ENCODE assay signal across 26 cellular contexts in genomic region chrX:12469296-12469695, GRCh38.
A peak's percentile ranks its signal among the peaks of the same experiment; 100 is the strongest.
DNase-seq lines count a peak whose midpoint lies in the region; ATAC-seq, FAIRE-seq and TF ChIP-seq lines count a peak whose summit lies in the region.
"Had no signal": no experiment of that assay in that cellular context is flagged by ENCODE, and none has a peak within 500 bp of the region (broad histone marks: within the 10 kb centered on the region; RNA-seq: fewer than 3 reads in every experiment).

No MANE protein-coding gene starts in this region.

- CTCF ChIA-PET in OCI-LY7 (lab: Charles Lee; ENCODE audit: unreplicated experiment): no interaction called here

- POLR2A ChIA-PET in OCI-LY7 (lab: Charles Lee): no interaction called here

- H3K4me3 Mint-ChIP-seq in astrocyte (ENCODE audit: unreplicated experiment): no peak overlapping the region
- no peak overlapping the region for H3K4me3 Mint-ChIP-seq in stimulated activated effector memory CD8-positive, alpha-beta T cell treated with anti-CD3 and anti-CD28 coated beads, Interleukin-12 subunit alpha, Interleukin-12 subunit beta, amount 100 ng/mL, for 72 hours
- H3K4me3 Mint-ChIP-seq: CD14-positive monocyte, GM23338 had no signal

- no peaks in the 10 kb centered on the region for H3K4me1 Mint-ChIP-seq in astrocyte (ENCODE audit: low read depth, unreplicated experiment)
- H3K4me1 Mint-ChIP-seq in stimulated activated effector memory CD8-positive, alpha-beta T cell treated with anti-CD3 and anti-CD28 coated beads, Interleukin-12 subunit alpha, Interleukin-12 subunit beta, amount 100 ng/mL, for 72 hours: no peaks in the 10 kb centered on the region
- H3K4me1 Mint-ChIP-seq: CD14-positive monocyte, GM23338 had no signal

- H3K36me3 ChIP-seq in MG63 (no peaks in the 10 kb centered on the region), astrocyte (ENCODE audit: insufficient read depth, low read length) (no peaks in the 10 kb centered on the region), OCI-LY7 (ENCODE audit: insufficient read depth, low read length) (no peaks in the 10 kb centered on the region)
- H3K36me3 ChIP-seq: SJSA1 had no signal

- H3K9me3 Mint-ChIP-seq in astrocyte (ENCODE audit: unreplicated experiment): no peaks in the 10 kb centered on the region
- no peaks in the 10 kb centered on the region for H3K9me3 Mint-ChIP-seq in stimulated activated effector memory CD8-positive, alpha-beta T cell treated with anti-CD3 and anti-CD28 coated beads, Interleukin-12 subunit alpha, Interleukin-12 subunit beta, amount 100 ng/mL, for 72 hours
- H3K9me3 Mint-ChIP-seq: GM23338 had no signal

- H3K27ac ChIP-seq in astrocyte (ENCODE audit: low read depth, low read length) (no peak overlapping the region), OCI-LY7 (ENCODE audit: low read depth, low read length, poor library complexity, severe bottlenecking) (no peak overlapping the region)
- H3K27ac ChIP-seq: SJSA1 had no signal

- no peak for ATAC-seq in stimulated activated effector memory CD8-positive, alpha-beta T cell treated with anti-CD3 and anti-CD28 coated beads, Interleukin-12 subunit alpha, Interleukin-12 subunit beta, amount 100 ng/mL, for 72 hours
- ATAC-seq: GM23338 had no signal

- intact Hi-C loops in OCI-LY7 (cut with micrococcal nuclease; ENCODE audit: unreplicated experiment): no loop called here
- intact Hi-C loops in posterior vena cava (cut with DNase I): no loop called here

- H4K20me1 ChIP-seq in astrocyte (ENCODE audit: insufficient read depth, low read length) (no peaks in the 10 kb centered on the region), OCI-LY7 (ENCODE audit: insufficient read depth, low read length) (no peaks in the 10 kb centered on the region)

- H3K27me3 ChIP-seq in MG63 (no peaks in the 10 kb centered on the region), astrocyte (ENCODE audit: insufficient read depth, low read length) (no peaks in the 10 kb centered on the region)
- H3K27me3 ChIP-seq: SJSA1 had no signal

- H3K79me2 ChIP-seq in astrocyte (ENCODE audit: insufficient read depth, low read length): no peaks in the 10 kb centered on the region
- no peaks in the 10 kb centered on the region for H3K79me2 ChIP-seq in OCI-LY7 (ENCODE audit: insufficient read depth, low read depth, low read length)

- no peaks in the 10 kb centered on the region for H3K9me2 ChIP-seq in OCI-LY7 (ENCODE audit: insufficient read depth, low read length)

- H2AFZ ChIP-seq in astrocyte (ENCODE audit: low read depth, low read length) (no peak overlapping the region), OCI-LY7 (ENCODE audit: low read length) (no peak overlapping the region)
- H2AFZ ChIP-seq: GM23338 had no signal

- no peak overlapping the region for H3K27ac Mint-ChIP-seq in astrocyte (ENCODE audit: unreplicated experiment)
- H3K27ac Mint-ChIP-seq in stimulated activated effector memory CD8-positive, alpha-beta T cell treated with anti-CD3 and anti-CD28 coated beads, Interleukin-12 subunit alpha, Interleukin-12 subunit beta, amount 100 ng/mL, for 72 hours: no peak overlapping the region
- H3K27ac Mint-ChIP-seq: CD14-positive monocyte, GM23338 had no signal

- no peaks in the 10 kb centered on the region for H3K27me3 Mint-ChIP-seq in astrocyte (ENCODE audit: low read depth, unreplicated experiment)

- H3K4me1 ChIP-seq in astrocyte (ENCODE audit: insufficient read depth, low read length) (no peaks in the 10 kb centered on the region), OCI-LY7 (ENCODE audit: insufficient read depth, low read length, poor library complexity, severe bottlenecking) (no peaks in the 10 kb centered on the region)
- H3K4me1 ChIP-seq: SJSA1 had no signal

- no TSS peak for BruUV-seq in OCI-LY7 (replicated peaks; lab: Mats Ljungman, UMichigan)

- H3K9me3 ChIP-seq in MG63 (no peaks in the 10 kb centered on the region), astrocyte (ENCODE audit: insufficient read depth, low read depth, low read length) (no peaks in the 10 kb centered on the region), OCI-LY7 (ENCODE audit: low read length) (no peaks in the 10 kb centered on the region)
- H3K9me3 ChIP-seq: SJSA1 had no signal

- H3K4me2 ChIP-seq in astrocyte (ENCODE audit: low read length) (no peak overlapping the region), OCI-LY7 (ENCODE audit: low read length) (no peak overlapping the region)
- H3K4me2 ChIP-seq: GM23338 had no signal

- FAIRE-seq in astrocyte (lab: Jason Lieb, UNC): no peak
- FAIRE-seq: GM12891, GM18507 had no signal

- peak; percentile 4 for DNase-seq in EL
- DNase-seq in MG63: peak; percentile 57
- DNase-seq in astrocyte (ENCODE audit: low read depth): peak; percentile 6
- DNase-seq in fibroblast of peridontal ligament (ENCODE audit: extremely low read depth): peak; percentile 1
- DNase-seq in stimulated activated effector memory CD8-positive, alpha-beta T cell treated with anti-CD3 and anti-CD28 coated beads, Interleukin-12 subunit alpha, Interleukin-12 subunit beta, amount 100 ng/mL, for 72 hours (ENCODE audit: low spot score in 2 of 2): no peak
- no peak for DNase-seq in OCI-LY7 (ENCODE audit: low spot score)
- DNase-seq in foreskin fibroblast: no peak
- DNase-seq in posterior vena cava (ENCODE audit: low spot score): no peak
- DNase-seq: AML-193, COR-L47, DMS79, GDM1, KG1, MM.1S, NCI-H1092 treated with DMSO at 0.1 percent for 48 hours, NCI-H1694 treated with DMSO at 0.1 percent for 48 hours, NCI-H2107, NCI-H2227 treated with DMSO at 0.1 percent for 48 hours, NCI-H526 treated with DMSO at 0.1 percent for 48 hours, RPMI8226, SW 1271 had no signal

- H3K9ac ChIP-seq in astrocyte (ENCODE audit: low read length): no peak overlapping the region

- H3K36me3 Mint-ChIP-seq in astrocyte (ENCODE audit: low read depth, unreplicated experiment): no peaks in the 10 kb centered on the region
- no peaks in the 10 kb centered on the region for H3K36me3 Mint-ChIP-seq in stimulated activated effector memory CD8-positive, alpha-beta T cell treated with anti-CD3 and anti-CD28 coated beads, Interleukin-12 subunit alpha, Interleukin-12 subunit beta, amount 100 ng/mL, for 72 hours
- H3K36me3 Mint-ChIP-seq: CD14-positive monocyte had no signal

- H3K4me3 ChIP-seq in MG63: no peak overlapping the region
- no peak overlapping the region for H3K4me3 ChIP-seq in astrocyte (ENCODE audit: insufficient read depth, low read depth, low read length)
- no peak overlapping the region for H3K4me3 ChIP-seq in OCI-LY7 (ENCODE audit: low read depth, low read length, poor library complexity, severe bottlenecking)
- no peak overlapping the region for H3K4me3 ChIP-seq in foreskin fibroblast (ENCODE audit: low read depth in 1 of 2, low read length in 2 of 2)
- H3K4me3 ChIP-seq: GM23338, SJSA1 had no signal

- TF ChIP-seq CTCF in astrocyte (IDR thresholded peaks at IDR 0.05; ENCODE audit: insufficient read depth, low read depth, low read length) (no peak), OCI-LY7 (conservative IDR thresholded peaks at IDR 0.05; ENCODE audit: low read length) (no peak), foreskin fibroblast (IDR thresholded peaks at IDR 0.05; ENCODE audit: low read depth, low read length) (no peak)

Comparison
In these comparisons a context has a peak if more than half of its experiments do, and no peak if none do; other contexts are left out.
1. DNase-seq: peak in EL (single experiment), MG63 (single experiment), astrocyte (single experiment) and fibroblast of peridontal ligament (single experiment); none in stimulated activated effector memory CD8-positive, alpha-beta T cell treated with anti-CD3 and anti-CD28 coated beads, Interleukin-12 subunit alpha, Interleukin-12 subunit beta, amount 100 ng/mL, for 72 hours (0 of 2), OCI-LY7 (single experiment), foreskin fibroblast (0 of 2) and posterior vena cava (single experiment).